In genomic region chr5:141889282-141889871, GRCh38 we compare ENCODE assay signal across 12 cellular contexts. TPM values are rescaled to one million over a fixed set of nuclear protein-coding genes. Genes with fewer than 3 reads are reported as not detected.
A peak's percentile ranks its signal among the peaks of the same experiment; 100 is the strongest.
DNase-seq lines count a peak whose midpoint lies in the region; ATAC-seq, FAIRE-seq and TF ChIP-seq lines count a peak whose summit lies in the region.
"Had no signal": no experiment of that assay in that cellular context is flagged by ENCODE, and none has a peak within 500 bp of the region (broad histone marks: within the 10 kb centered on the region; RNA-seq: fewer than 3 reads in every experiment).

No MANE protein-coding gene starts in this region.

- no peaks in the 10 kb centered on the region for H3K36me3 Mint-ChIP-seq in osteocyte (ENCODE audit: unreplicated experiment)

- no peaks in the 10 kb centered on the region for H3K9me3 Mint-ChIP-seq in osteocyte (ENCODE audit: unreplicated experiment)

- H3K9me2 ChIP-seq in Loucy (replicated peaks; ENCODE audit: low read depth, low read length): no peaks in the 10 kb centered on the region

- TF ChIP-seq CTCF in GM06990 (IDR thresholded peaks at IDR 0.05; ENCODE audit: insufficient read depth, low read length, poor library complexity, severe bottlenecking) (peak; percentile 47), Loucy (conservative IDR thresholded peaks at IDR 0.05; ENCODE audit: low read length) (peak; percentile 66), bronchial epithelial cell (IDR thresholded peaks at IDR 0.05; ENCODE audit: insufficient read depth, low read length, severe bottlenecking) (peak; percentile 46), osteocyte (IDR thresholded peaks at IDR 0.05) (peak; percentile 48), colonic mucosa (IDR thresholded peaks at IDR 0.05) (no peak), stomach (IDR thresholded peaks at IDR 0.05) (no peak)

- peak overlapping the region; percentile 2 for H3K9ac ChIP-seq in Loucy (ENCODE audit: low read depth, low read length, poor library complexity, severe bottlenecking)
- H3K9ac ChIP-seq in colonic mucosa (ENCODE audit: low read depth in 2 of 2, low read length in 2 of 2): no peak overlapping the region

- no peaks in the 10 kb centered on the region for H3F3A ChIP-seq in Loucy (ENCODE audit: low read depth)

- H3K27ac Mint-ChIP-seq in osteocyte (ENCODE audit: unreplicated experiment): no peak overlapping the region

- no peak overlapping the region for H3K4me3 Mint-ChIP-seq in osteocyte (ENCODE audit: unreplicated experiment)

- no peaks in the 10 kb centered on the region for H3K79me2 ChIP-seq in Loucy (ENCODE audit: insufficient read depth, low read length)

- H3K27me3 ChIP-seq in GM06990 (replicated peaks; ENCODE audit: control insufficient read depth, insufficient read depth, low read length) (no peaks in the 10 kb centered on the region; the same call in 1 of the 2 replicates), Loucy (ENCODE audit: insufficient read depth, low read length, poor library complexity, severe bottlenecking) (no peaks in the 10 kb centered on the region), bronchial epithelial cell (ENCODE audit: control insufficient read depth, insufficient read depth, low read length) (no peaks in the 10 kb centered on the region), colonic mucosa (no peaks in the 10 kb centered on the region), stomach (peaks cover 0 to 36% (median 0%) of the 10 kb centered on the region in 3 donors)

- peaks cover 54% of the 10 kb centered on the region for H3K27me3 Mint-ChIP-seq in osteocyte (ENCODE audit: unreplicated experiment)

- no peak for ATAC-seq in sciatic nerve
- ATAC-seq: lower lobe of right lung had no signal

- no peak overlapping the region for H3K4me3 ChIP-seq in GM06990 (replicated peaks; ENCODE audit: low read depth, low read length)
- no peak overlapping the region for H3K4me3 ChIP-seq in Loucy (ENCODE audit: low read length, poor library complexity, severe bottlenecking)
- no peak overlapping the region for H3K4me3 ChIP-seq in bronchial epithelial cell (ENCODE audit: low read depth, low read length)
- no peak overlapping the region for H3K4me3 ChIP-seq in colonic mucosa
- no peak overlapping the region for H3K4me3 ChIP-seq in stomach
- H3K4me3 ChIP-seq: lower lobe of right lung, SJSA1, suprapubic skin had no signal

- no peak for FAIRE-seq in bronchial epithelial cell (lab: Jason Lieb, UNC)

- no peak for TF ChIP-seq EP300 in stomach (IDR thresholded peaks at IDR 0.05)

- no peaks in the 10 kb centered on the region for H3K4me1 Mint-ChIP-seq in osteocyte (ENCODE audit: unreplicated experiment)

- H4K20me1 ChIP-seq in Loucy (ENCODE audit: insufficient read depth, low read length, poor library complexity, severe bottlenecking): no peaks in the 10 kb centered on the region

- no peaks in the 10 kb centered on the region for H3K9me3 ChIP-seq in Loucy (ENCODE audit: insufficient read depth, low read depth, low read length)
- no peaks in the 10 kb centered on the region for H3K9me3 ChIP-seq in colonic mucosa
- no peaks in the 10 kb centered on the region for H3K9me3 ChIP-seq in stomach
- H3K9me3 ChIP-seq: lower lobe of right lung, SJSA1, suprapubic skin had no signal

- DNase-seq in GM06990 (ENCODE audit: extremely low read depth, insufficient read length): no peak
- no peak for DNase-seq in bronchial epithelial cell (ENCODE audit: low read depth)
- DNase-seq in osteocyte (ENCODE audit: extremely low spot score, unreplicated experiment): no peak
- no peak for DNase-seq in colonic mucosa
- DNase-seq in NCI-H1048 (lab: John Stamatoyannopoulos, UW): no peak
- DNase-seq in sciatic nerve (ENCODE audit: low spot score): no peak
- DNase-seq in stomach: no peak
- DNase-seq: activated T-cell treated with anti-CD3 and anti-CD28 coated beads for 4 hours, lower lobe of right lung had no signal

- H3K4me1 ChIP-seq in Loucy (ENCODE audit: insufficient read depth, low read length, poor library complexity, severe bottlenecking) (no peaks in the 10 kb centered on the region), colonic mucosa (no peaks in the 10 kb centered on the region), stomach (no peaks in the 10 kb centered on the region)
- H3K4me1 ChIP-seq: lower lobe of right lung, SJSA1, suprapubic skin had no signal

- no peak for TF ChIP-seq POLR2A in stomach (IDR thresholded peaks at IDR 0.05)

- H3K36me3 ChIP-seq in GM06990 (ENCODE audit: control insufficient read depth, insufficient read depth, low read length) (no peaks in the 10 kb centered on the region), Loucy (ENCODE audit: insufficient read depth, low read length) (no peaks in the 10 kb centered on the region), bronchial epithelial cell (ENCODE audit: control insufficient read depth, insufficient read depth, low read length) (no peaks in the 10 kb centered on the region), colonic mucosa (no peaks in the 10 kb centered on the region), stomach (no peaks in the 10 kb centered on the region)
- H3K36me3 ChIP-seq: lower lobe of right lung, SJSA1, suprapubic skin had no signal

- intact Hi-C loops in colonic mucosa (cut with DNase I): loop anchor here (2.0 kb wide), 1 partner anchor 71 kb away; no protein-coding TSS in a partner anchor
- intact Hi-C loops in sciatic nerve (cut with DNase I): no loop called here
- intact Hi-C loops in stomach (cut with DNase I; ENCODE audit: low total_unique reads): no loop called here

- H3K27ac ChIP-seq in colonic mucosa (no peak overlapping the region), stomach (no peak overlapping the region)
- H3K27ac ChIP-seq: lower lobe of right lung, SJSA1, suprapubic skin had no signal

- H2AFZ ChIP-seq in Loucy (ENCODE audit: low read length): peak overlapping the region; percentile 78

- WGBS in stomach, 5 donors: 57 to 67% (median 62%) methylated on average over 3 of the region's 3 CpGs

- peak overlapping the region; percentile 3 for H3K4me2 ChIP-seq in Loucy (ENCODE audit: low read depth, low read length, poor library complexity, severe bottlenecking)

RNA-seq across cellular contexts. Expression of gene PCDH1, which starts 11.2 kb away (rescaled TPM):
- total RNA-seq in bronchial epithelial cell (85.3 and 140 TPM in 2 replicates), osteocyte (6.3 and 7.3 TPM in 2 replicates), colonic mucosa (100 to 1,000 TPM in 1 of 2 donors, 10 to 100 TPM in 1; 97.3 to 105 TPM), sciatic nerve (36.4 TPM), stomach (10 to 100 TPM; 35.3 to 96.9 (median 79.1) TPM)
- polyA plus RNA-seq in stomach: 10 to 100 TPM in 2 of 3 donors, 1 to 10 TPM in 1; 8.7 to 20.9 (median 10.6) TPM

RNA-seq across cellular contexts. Expression of gene DELE1, which starts 34.3 kb away (rescaled TPM):
- 14.0 and 19.2 TPM in 2 replicates for total RNA-seq in bronchial epithelial cell
- 60.2 and 64.1 TPM in 2 replicates for total RNA-seq in osteocyte
- total RNA-seq in colonic mucosa: 10 to 100 TPM; 69.2 to 69.4 TPM
- 73.3 TPM for total RNA-seq in sciatic nerve
- total RNA-seq in stomach: 100 to 1,000 TPM in 1 of 5 donors, 10 to 100 TPM in 4; 65.0 to 100 (median 98.2) TPM
- polyA plus RNA-seq in stomach: 10 to 100 TPM; 29.2 to 39.8 (median 32.6) TPM

Comparison
In these comparisons a context has a peak if more than half of its experiments do, and no peak if none do; other contexts are left out.
1. CTCF ChIP-seq: peak in GM06990 (single experiment), Loucy (single experiment), bronchial epithelial cell (single experiment) and osteocyte (single experiment); none in colonic mucosa (single experiment) and stomach (0 of 7).